8 cellular contexts compared by ENCODE assay signal in the genomic region with DNA sequence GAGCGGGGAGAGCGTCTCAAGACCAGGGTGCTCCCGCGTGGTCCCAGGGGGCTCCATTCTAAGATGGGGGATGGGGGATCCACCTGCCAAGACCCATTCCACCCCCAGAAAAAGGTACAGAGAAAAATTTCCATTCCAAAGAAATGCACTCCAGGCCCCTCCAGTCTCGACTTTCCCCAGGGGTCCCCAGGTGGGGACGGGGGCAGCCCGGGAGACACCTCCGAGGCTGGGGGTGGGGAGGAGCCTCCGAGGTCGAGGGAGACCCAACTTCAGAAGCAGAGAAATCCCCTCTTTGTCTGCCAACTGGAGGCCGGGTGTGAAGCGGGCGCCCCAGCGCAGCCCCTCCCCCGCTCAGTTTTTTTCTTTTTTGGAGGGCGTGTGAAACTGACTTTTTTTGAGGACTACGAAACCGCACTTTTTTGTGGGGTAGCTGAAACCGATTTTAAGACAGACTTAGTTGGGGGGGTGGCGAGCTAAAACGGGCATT. TPM values are rescaled to one million over a fixed set of nuclear protein-coding genes. Genes with fewer than 3 reads are reported as not detected.
A peak's percentile ranks its signal among the peaks of the same experiment; 100 is the strongest.
DNase-seq lines count a peak whose midpoint lies in the region; ATAC-seq and TF ChIP-seq lines count a peak whose summit lies in the region.

No MANE protein-coding gene starts in this region.

- no peaks in the 10 kb centered on the region for H3K27me3 Mint-ChIP-seq in T-helper 1 cell treated with Interleukin-12 subunit alpha and Interleukin-12 subunit beta and Interleukin-4 antibody, amounts not matched to agents 30 μg/mL and 1 μg/mL, for 36 hours (ENCODE audit: low read depth)

- H3K9me3 Mint-ChIP-seq in T-helper 1 cell treated with Interleukin-12 subunit alpha and Interleukin-12 subunit beta and Interleukin-4 antibody, amounts not matched to agents 30 μg/mL and 1 μg/mL, for 36 hours = no peaks in the 10 kb centered on the region

- H3K4me3 ChIP-seq in GM23248 = peak overlapping the region; percentile 82
- H3K4me3 ChIP-seq in body of pancreas = peak overlapping the region; percentile 63 to 65

- H3K9ac ChIP-seq in GM23248 = peak overlapping the region; percentile 77

- H3K27ac ChIP-seq in GM23248 (no peak overlapping the region), body of pancreas (peak overlapping the region in 3 of 4 donors; percentile 17 to 57 (median 18))

- in situ Hi-C loops in GM23248 (cut with MboI) = no loop called here

- peaks cover 14% of the 10 kb centered on the region for H3K4me1 Mint-ChIP-seq in T-helper 1 cell treated with Interleukin-12 subunit alpha and Interleukin-12 subunit beta and Interleukin-4 antibody, amounts not matched to agents 30 μg/mL and 1 μg/mL, for 36 hours (ENCODE audit: low read depth)

- H3K4me3 Mint-ChIP-seq in T-helper 1 cell treated with Interleukin-12 subunit alpha and Interleukin-12 subunit beta and Interleukin-4 antibody, amounts not matched to agents 30 μg/mL and 1 μg/mL, for 36 hours = peak overlapping the region; percentile 90

- peak overlapping the region; percentile 45; the same call in 1 of the 2 replicates for H2AFZ ChIP-seq in GM23248

- H3K36me3 ChIP-seq in GM23248 (ENCODE audit: low read depth) (no peaks in the 10 kb centered on the region), body of pancreas (replicated peaks in 1 of 2; ENCODE audit: insufficient read depth in 1 of 2, low read depth in 2 of 2) (no peaks in the 10 kb centered on the region)

- no peaks in the 10 kb centered on the region for H3K36me3 Mint-ChIP-seq in T-helper 1 cell treated with Interleukin-12 subunit alpha and Interleukin-12 subunit beta and Interleukin-4 antibody, amounts not matched to agents 30 μg/mL and 1 μg/mL, for 36 hours (ENCODE audit: low read depth)

- H3K27ac Mint-ChIP-seq in T-helper 1 cell treated with Interleukin-12 subunit alpha and Interleukin-12 subunit beta and Interleukin-4 antibody, amounts not matched to agents 30 μg/mL and 1 μg/mL, for 36 hours = peak overlapping the region; percentile 93

- no peaks in the 10 kb centered on the region for H3K27me3 ChIP-seq in GM23248 (replicated peaks; ENCODE audit: insufficient read depth)
- no peaks in the 10 kb centered on the region for H3K27me3 ChIP-seq in body of pancreas

- TF ChIP-seq CTCF in body of pancreas (IDR thresholded peaks at IDR 0.05) = no peak

- H3K4me1 ChIP-seq in GM23248 (ENCODE audit: insufficient read depth) (no peaks in the 10 kb centered on the region), body of pancreas (peaks cover 11% of the 10 kb centered on the region)

- no peak for ATAC-seq in body of pancreas
- ATAC-seq in GM19397 (IDR thresholded peaks at IDR 0.05; ENCODE audit: unreplicated experiment) = no peak

- no peaks in the 10 kb centered on the region for H4K20me1 ChIP-seq in GM23248 (ENCODE audit: insufficient read depth)

- 12 to 15% methylated on average over 17 to 21 of the region's 21 CpGs for WGBS in GM23248 (ENCODE audit: low coverage in 1 of 2, low lambda C conversion rate in 2 of 2, missing lambda C conversion rate in 2 of 2), 2 experiments
- 11 to 18% methylated on average over 18 to 21 of the region's 21 CpGs for WGBS in body of pancreas, 2 donors

- peaks cover 43% of the 10 kb centered on the region for H3K79me2 ChIP-seq in GM23248 (ENCODE audit: insufficient read depth)

- intact Hi-C loops in body of pancreas (cut with DNase I) = no loop called here

- no peak for TF ChIP-seq POLR2A in body of pancreas (IDR thresholded peaks at IDR 0.05)

- DNase-seq in GM23248 (peak; percentile 52), body of pancreas (no peak), medulla oblongata (ENCODE audit: extremely low spot score) (peak; percentile 4), HT-29 (ENCODE audit: low spot score) (no peak), COLO829 (ENCODE audit: low spot score) (no peak)
- peak; percentile 47 for DNase-seq in stimulated activated CD8-positive, alpha-beta memory T cell treated with anti-CD3 and anti-CD28 coated beads, Interleukin-7, amount 100 ng/mL, for 48 hours (ENCODE audit: extremely low read depth in 1 of 2, low read depth in 1 of 2)

- no peaks in the 10 kb centered on the region for H3K9me2 ChIP-seq in GM23248 (ENCODE audit: insufficient read depth)

- H3K9me3 ChIP-seq in GM23248 (ENCODE audit: low read depth) (no peaks in the 10 kb centered on the region), body of pancreas (no peaks in the 10 kb centered on the region)

- no peaks in the 10 kb centered on the region for H3F3A ChIP-seq in GM23248 (ENCODE audit: insufficient read depth)

- H3K4me2 ChIP-seq in GM23248 (ENCODE audit: unreplicated experiment) = peak overlapping the region; percentile 93

RNA-seq across cellular contexts. Expression of a gene that starts 1.3 kb away (rescaled TPM):
- 58.9 and 60.6 TPM in 2 replicates for total RNA-seq in GM23248 (2014; rRNA removed; shearing (Covaris generic))
- polyA plus RNA-seq in GM23248 (2016; fragmentation: Nextera tagmentation; extraction: Ambion mirVana) = 16.2 and 18.3 TPM in 2 replicates
- 10 to 100 TPM; 23.7 to 25.4 TPM for total RNA-seq in body of pancreas
- total RNA-seq in HT-29 (2014; rRNA removed; shearing (Covaris generic)) = 241 and 271 TPM in 2 replicates

RNA-seq across cellular contexts. Expression of a gene that starts 45.8 kb away (rescaled TPM):
- total RNA-seq in GM23248 (2014; rRNA removed; shearing (Covaris generic)) = 49.3 and 53.0 TPM in 2 replicates
- polyA plus RNA-seq in GM23248 (2016; fragmentation: Nextera tagmentation; extraction: Ambion mirVana) = 669 and 684 TPM in 2 replicates
- total RNA-seq in body of pancreas = 10 to 100 TPM; 12.2 to 52.4 TPM
- total RNA-seq in HT-29 (2014; rRNA removed; shearing (Covaris generic)) = 121 and 155 TPM in 2 replicates

RNA-seq across cellular contexts. Expression of a gene that starts 58.4 kb away (rescaled TPM):
- 134 and 153 TPM in 2 replicates for total RNA-seq in GM23248 (2014; rRNA removed; shearing (Covaris generic))
- 24.5 and 26.4 TPM in 2 replicates for polyA plus RNA-seq in GM23248 (2016; fragmentation: Nextera tagmentation; extraction: Ambion mirVana)
- 10 to 100 TPM; 37.4 to 91.6 TPM for total RNA-seq in body of pancreas
- 202 and 231 TPM in 2 replicates for total RNA-seq in HT-29 (2014; rRNA removed; shearing (Covaris generic))

Comparison
In these comparisons a context has a peak if more than half of its experiments do, and no peak if none do; other contexts are left out.
1. DNase-seq: peak in GM23248 (single experiment), medulla oblongata (single experiment) and stimulated activated CD8-positive, alpha-beta memory T cell treated with anti-CD3 and anti-CD28 coated beads, Interleukin-7, amount 100 ng/mL, for 48 hours (2 of 2); none in body of pancreas (0 of 4), HT-29 (single experiment) and COLO829 (single experiment).